1 cellular context compared by ENCODE assay signal in the genomic region with DNA sequence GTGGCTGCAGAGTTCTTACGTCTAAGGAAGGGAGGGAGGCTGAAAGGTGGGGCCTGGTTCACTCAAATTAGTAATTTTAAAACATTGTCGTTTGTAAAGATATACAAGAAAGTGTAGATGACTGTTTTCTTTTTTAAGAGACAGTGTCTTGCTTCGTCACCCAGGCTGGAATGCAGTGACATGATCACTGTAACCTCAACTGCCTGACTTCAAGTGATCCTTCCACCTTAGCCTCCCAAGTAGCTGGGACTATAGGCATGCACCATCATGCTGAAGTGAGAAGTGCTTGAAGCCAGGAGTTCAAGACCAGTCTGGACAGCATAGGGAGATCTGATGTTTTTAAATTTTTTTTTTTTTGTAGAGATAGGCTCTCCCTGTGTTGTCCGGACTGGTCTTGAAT.
A peak's percentile ranks its signal among the peaks of the same experiment; 100 is the strongest.
TF ChIP-seq lines count a peak whose summit lies in the region.

No MANE protein-coding gene starts in this region.

TF ChIP-seq in H1, 55 proteins besides CTCF, POLR2A, EP300 and RAD21:
- TF ChIP-seq, protein P1, sequence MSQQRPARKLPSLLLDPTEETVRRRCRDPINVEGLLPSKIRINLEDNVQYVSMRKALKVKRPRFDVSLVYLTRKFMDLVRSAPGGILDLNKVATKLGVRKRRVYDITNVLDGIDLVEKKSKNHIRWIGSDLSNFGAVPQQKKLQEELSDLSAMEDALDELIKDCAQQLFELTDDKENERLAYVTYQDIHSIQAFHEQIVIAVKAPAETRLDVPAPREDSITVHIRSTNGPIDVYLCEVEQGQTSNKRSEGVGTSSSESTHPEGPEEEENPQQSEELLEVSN (IDR thresholded peaks at IDR 0.05): peak; percentile 41; the same call in 1 of the 2 replicates
- no peak for TF ChIP-seq CREB1 (IDR thresholded peaks at IDR 0.05)
- TF ChIP-seq, protein P2, sequence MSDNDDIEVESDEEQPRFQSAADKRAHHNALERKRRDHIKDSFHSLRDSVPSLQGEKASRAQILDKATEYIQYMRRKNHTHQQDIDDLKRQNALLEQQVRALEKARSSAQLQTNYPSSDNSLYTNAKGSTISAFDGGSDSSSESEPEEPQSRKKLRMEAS (IDR thresholded peaks at IDR 0.05): peak; percentile 38; the same call in 1 of the 2 replicates
